In the genomic region with DNA sequence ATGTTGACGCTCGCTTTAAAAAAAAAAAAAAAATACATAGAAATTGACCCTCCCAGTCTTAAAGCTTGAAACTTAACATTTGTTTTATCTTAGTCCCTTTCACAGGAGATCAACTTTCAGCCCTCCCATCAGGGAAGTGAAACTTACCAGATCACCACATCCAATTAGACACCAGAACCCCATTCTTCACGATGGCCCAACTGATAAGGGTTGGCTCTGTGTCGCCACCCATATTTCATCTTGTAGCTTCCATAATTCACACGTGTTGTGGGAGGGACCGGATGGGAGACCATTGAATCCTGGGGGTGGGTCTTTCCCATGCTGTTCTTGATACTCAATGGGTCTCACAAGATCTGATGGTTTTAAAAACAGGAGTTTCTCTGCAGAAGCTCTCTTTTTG, we compare ENCODE assay signal across 9 cellular contexts.
"Had no signal": no experiment of that assay in that cellular context is flagged by ENCODE, and none has a peak within 500 bp of the region (broad histone marks: within the 10 kb centered on the region; RNA-seq: fewer than 3 reads in every experiment).

No MANE protein-coding gene starts in this region.

- DNase-seq: GOT3, H7, HFFc6, IMR-90, KG1 had no signal

- H3K4me3 ChIP-seq: HAP-1, K562 had no signal

- ATAC-seq: HCT116, K562 had no signal

- H3K4me1 ChIP-seq: HAP-1 had no signal

- H3K9me3 ChIP-seq: HAP-1 had no signal

- FAIRE-seq: HTR-8/SVneo, K562 had no signal

- H3K36me3 ChIP-seq: HAP-1 had no signal
